ENCODE assay signal across 29 cellular contexts in genomic region chr3:53008932-53009331, GRCh38.
"Had no signal": no experiment of that assay in that cellular context is flagged by ENCODE, and none has a peak within 500 bp of the region (broad histone marks: within the 10 kb centered on the region; RNA-seq: fewer than 3 reads in every experiment).

No MANE protein-coding gene starts in this region.

- H3K27ac ChIP-seq: coronary artery, esophagus muscularis mucosa, foreskin keratinocyte, gastroesophageal sphincter, heart left ventricle, lower lobe of right lung, ovary, psoas muscle, skin epidermis, spleen, thoracic aorta, tibial nerve, upper lobe of left lung had no signal

- FAIRE-seq: endothelial cell of umbilical vein, urothelium cell line had no signal

- H3K27me3 ChIP-seq: esophagus muscularis mucosa, foreskin keratinocyte, gastroesophageal sphincter, heart left ventricle, ovary, spleen, tibial nerve, upper lobe of left lung had no signal

- H3K4me1 ChIP-seq: foreskin keratinocyte, gastroesophageal sphincter, lower lobe of right lung, upper lobe of left lung had no signal

- H3K4me3 Mint-ChIP-seq: immature natural killer cell; natural killer cell; stimulated activated memory B cell treated with anti-CD40 and anti-IgM and Interleukin-4, amounts not matched to agents 10 μg/mL and 1 μg/mL and 100 μg/mL, for 72 hours; stimulated activated naive CD8-positive, alpha-beta T cell treated with anti-CD3 and anti-CD28 coated beads, Interleukin-15, Interleukin-2, amounts not matched to agents 100 ng/mL and 50 ng/mL, for 24 hours had no signal

- DNase-seq: dermis blood vessel endothelial cell; effector memory CD4-positive, alpha-beta T cell; foreskin keratinocyte; heart left ventricle; hippocampal formation; immature natural killer cell; islet precursor cell; kidney glomerular epithelial cell; left ventricle myocardium superior; lower lobe of right lung; natural killer cell; occipital lobe; ovary; posterior cingulate gyrus; psoas muscle; right cardiac atrium; spleen; stimulated activated CD4-positive, alpha-beta T cell treated with anti-CD3 and anti-CD28 coated beads, Interleukin-4, amount 100 ng/mL, for 4 hours; upper lobe of left lung had no signal

- H3K27ac Mint-ChIP-seq: natural killer cell; stimulated activated memory B cell treated with anti-CD40 and anti-IgM and Interleukin-4, amounts not matched to agents 10 μg/mL and 1 μg/mL and 100 μg/mL, for 72 hours; stimulated activated naive CD8-positive, alpha-beta T cell treated with anti-CD3 and anti-CD28 coated beads, Interleukin-15, Interleukin-2, amounts not matched to agents 100 ng/mL and 50 ng/mL, for 24 hours had no signal

- H3K27me3 Mint-ChIP-seq: stimulated activated memory B cell treated with anti-CD40 and anti-IgM and Interleukin-4, amounts not matched to agents 10 μg/mL and 1 μg/mL and 100 μg/mL, for 72 hours; stimulated activated naive CD8-positive, alpha-beta T cell treated with anti-CD3 and anti-CD28 coated beads, Interleukin-15, Interleukin-2, amounts not matched to agents 100 ng/mL and 50 ng/mL, for 24 hours had no signal

- H3K9me3 ChIP-seq: esophagus muscularis mucosa, gastroesophageal sphincter, heart left ventricle, lower lobe of right lung, ovary, psoas muscle, spleen, thoracic aorta, tibial nerve, upper lobe of left lung had no signal

- H3K4me3 ChIP-seq: coronary artery, esophagus muscularis mucosa, gastroesophageal sphincter, heart left ventricle, lower lobe of right lung, ovary, psoas muscle, skin epidermis, spleen, thoracic aorta, tibial nerve, upper lobe of left lung had no signal

- ATAC-seq: foreskin keratinocyte; gastroesophageal sphincter; heart left ventricle; left ventricle myocardium superior; lower lobe of right lung; natural killer cell; psoas muscle; right cardiac atrium; stimulated activated memory B cell treated with anti-CD40 and anti-IgM and Interleukin-4, amounts not matched to agents 10 μg/mL and 1 μg/mL and 100 μg/mL, for 72 hours had no signal

- H3K36me3 ChIP-seq: esophagus muscularis mucosa, gastroesophageal sphincter, heart left ventricle, lower lobe of right lung, ovary, spleen, thoracic aorta, tibial nerve, upper lobe of left lung had no signal

- H3K36me3 Mint-ChIP-seq: immature natural killer cell, natural killer cell had no signal
